24 cellular contexts compared by ENCODE assay signal in genomic region chr1:49252917-49253316, GRCh38.
"Had no signal": no experiment of that assay in that cellular context is flagged by ENCODE, and none has a peak within 500 bp of the region (broad histone marks: within the 10 kb centered on the region; RNA-seq: fewer than 3 reads in every experiment).

No MANE protein-coding gene starts in this region.

- H3K27ac ChIP-seq: colonic mucosa, coronary artery, dorsolateral prefrontal cortex, epithelial cell of prostate, esophagus muscularis mucosa, esophagus squamous epithelium, foreskin keratinocyte, gastrocnemius medialis, gastroesophageal sphincter, heart left ventricle, heart right ventricle had no signal

- H3K4me1 ChIP-seq: colonic mucosa, esophagus muscularis mucosa, esophagus squamous epithelium, foreskin keratinocyte, gastrocnemius medialis, gastroesophageal sphincter, heart left ventricle, heart right ventricle had no signal

- H3K36me3 ChIP-seq: colonic mucosa, esophagus muscularis mucosa, esophagus squamous epithelium, gastrocnemius medialis, gastroesophageal sphincter, heart left ventricle, heart right ventricle had no signal

- H3K9me3 ChIP-seq: colonic mucosa, gastrocnemius medialis had no signal

- ATAC-seq: effector memory CD8-positive, alpha-beta T cell; esophagus mucosa; foreskin keratinocyte; gastrocnemius medialis; gastroesophageal sphincter; heart left ventricle; heart right ventricle had no signal

- DNase-seq: colonic mucosa; cortex of kidney; dermis blood vessel endothelial cell; dorsolateral prefrontal cortex; effector CD4-positive, alpha-beta T cell; effector CD8-positive, alpha-beta T cell; effector memory CD4-positive, alpha-beta T cell; effector memory CD8-positive, alpha-beta T cell; endodermal cell; erythroblast; esophagus squamous epithelium; foreskin fibroblast; foreskin keratinocyte; foreskin melanocyte; gastrocnemius medialis; glutamatergic neuron; head of caudate nucleus; heart left ventricle; heart right ventricle had no signal

- H3K4me3 ChIP-seq: colonic mucosa, coronary artery, dorsolateral prefrontal cortex, esophagus muscularis mucosa, esophagus squamous epithelium, gastrocnemius medialis, gastroesophageal sphincter, heart left ventricle, heart right ventricle had no signal
